32 cellular contexts compared by ENCODE assay signal in genomic region chr17:41150026-41150425, GRCh38. TPM values are rescaled to one million over a fixed set of nuclear protein-coding genes. Genes with fewer than 3 reads are reported as not detected.
"Had no signal": no experiment of that assay in that cellular context is flagged by ENCODE, and none has a peak within 500 bp of the region (broad histone marks: within the 10 kb centered on the region; RNA-seq: fewer than 3 reads in every experiment).

No MANE protein-coding gene starts in this region.

- ATAC-seq: effector memory CD8-positive, alpha-beta T cell; esophagus mucosa; gastrocnemius medialis; heart right ventricle; left cardiac atrium; left lung; left ventricle myocardium superior; lower lobe of right lung; mucosa of descending colon had no signal

- H3K27ac Mint-ChIP-seq: dendritic cell treated with granulocyte-macrophage colony-stimulating factor and Interleukin-4, amounts not matched to agents 40 ng/mL and 50 ng/mL, for 4 days; effector memory CD8-positive, alpha-beta T cell; endodermal cell; mesothelial cell of epicardium had no signal

- H3K27ac ChIP-seq: colonic mucosa, epithelial cell of prostate, esophagus squamous epithelium, gastrocnemius medialis, heart right ventricle, left lung, lower lobe of right lung had no signal

- H3K4me3 Mint-ChIP-seq: dendritic cell treated with granulocyte-macrophage colony-stimulating factor and Interleukin-4, amounts not matched to agents 40 ng/mL and 50 ng/mL, for 4 days; effector memory CD8-positive, alpha-beta T cell; endodermal cell; mesothelial cell of epicardium had no signal

- FAIRE-seq: endometrium, islet of Langerhans, keratinocyte had no signal

- H3K9me3 Mint-ChIP-seq: dendritic cell treated with granulocyte-macrophage colony-stimulating factor and Interleukin-4, amounts not matched to agents 40 ng/mL and 50 ng/mL, for 4 days; effector memory CD8-positive, alpha-beta T cell; mesothelial cell of epicardium had no signal

- H3K36me3 ChIP-seq: colonic mucosa, esophagus squamous epithelium, gastrocnemius medialis, heart right ventricle, left lung, lower lobe of right lung had no signal

- H3K4me1 ChIP-seq: colonic mucosa, esophagus squamous epithelium, gastrocnemius medialis, heart right ventricle, left lung, lower lobe of right lung had no signal

- H3K27me3 ChIP-seq: colonic mucosa, esophagus squamous epithelium had no signal

- DNase-seq: colonic mucosa; cortex of kidney; effector CD8-positive, alpha-beta T cell; effector memory CD8-positive, alpha-beta T cell; endodermal cell; erythroblast; esophagus squamous epithelium; foreskin fibroblast; foreskin melanocyte; gastrocnemius medialis; head of caudate nucleus; heart right ventricle; hippocampal formation; left cardiac atrium; left lung; left ventricle myocardium superior; lower lobe of right lung; mesenchymal stem cell; mucosa of descending colon had no signal

- H3K4me3 ChIP-seq: colonic mucosa, esophagus squamous epithelium, gastrocnemius medialis, heart right ventricle, left lung, lower lobe of right lung, mucosa of descending colon had no signal

- H3K9me3 ChIP-seq: colonic mucosa, esophagus squamous epithelium, gastrocnemius medialis, heart right ventricle, left lung, lower lobe of right lung, mucosa of descending colon had no signal

- H3K4me1 Mint-ChIP-seq: endodermal cell had no signal

RNA-seq across cellular contexts. Expression of gene KRTAP4-5, which starts 0.4 kb away (rescaled TPM):
- total RNA-seq: chondrocyte, colonic mucosa, dermis microvascular lymphatic vessel endothelial cell, endodermal cell, esophagus mucosa, esophagus squamous epithelium, gastrocnemius medialis, glomerular endothelial cell, heart right ventricle, kidney epithelial cell, left cardiac atrium, left lung, left ventricle myocardium superior, lower lobe of right lung, lung microvascular endothelial cell, mesenteric fat pad, mesothelial cell of epicardium, mucosa of descending colon had no signal
- polyA plus RNA-seq: heart right ventricle, keratinocyte had no signal

RNA-seq across cellular contexts. Expression of gene KRTAP4-6, which starts 9.7 kb away (rescaled TPM):
- total RNA-seq: chondrocyte, colonic mucosa, dermis microvascular lymphatic vessel endothelial cell, endodermal cell, esophagus mucosa, esophagus squamous epithelium, gastrocnemius medialis, glomerular endothelial cell, heart right ventricle, kidney epithelial cell, left cardiac atrium, left lung, left ventricle myocardium superior, lower lobe of right lung, lung microvascular endothelial cell, mesenteric fat pad, mesothelial cell of epicardium, mucosa of descending colon had no signal
- polyA plus RNA-seq: heart right ventricle, keratinocyte had no signal

RNA-seq across cellular contexts. Expression of gene KRTAP4-4, which starts 10.5 kb away (rescaled TPM):
- total RNA-seq: chondrocyte, colonic mucosa, dermis microvascular lymphatic vessel endothelial cell, endodermal cell, esophagus mucosa, esophagus squamous epithelium, gastrocnemius medialis, glomerular endothelial cell, heart right ventricle, kidney epithelial cell, left cardiac atrium, left lung, left ventricle myocardium superior, lower lobe of right lung, lung microvascular endothelial cell, mesenteric fat pad, mesothelial cell of epicardium, mucosa of descending colon had no signal
- polyA plus RNA-seq: heart right ventricle, keratinocyte had no signal

RNA-seq across cellular contexts. Expression of gene KRTAP4-3, which starts 18.0 kb away (rescaled TPM):
- total RNA-seq: chondrocyte, colonic mucosa, dermis microvascular lymphatic vessel endothelial cell, endodermal cell, esophagus mucosa, esophagus squamous epithelium, gastrocnemius medialis, glomerular endothelial cell, heart right ventricle, kidney epithelial cell, left cardiac atrium, left lung, left ventricle myocardium superior, lower lobe of right lung, lung microvascular endothelial cell, mesenteric fat pad, mesothelial cell of epicardium, mucosa of descending colon had no signal
- polyA plus RNA-seq: heart right ventricle, keratinocyte had no signal

RNA-seq across cellular contexts. Expression of gene KRTAP4-12, which starts 26.0 kb away (rescaled TPM):
- total RNA-seq: chondrocyte, colonic mucosa, dermis microvascular lymphatic vessel endothelial cell, endodermal cell, esophagus mucosa, esophagus squamous epithelium, gastrocnemius medialis, glomerular endothelial cell, heart right ventricle, kidney epithelial cell, left cardiac atrium, left lung, left ventricle myocardium superior, lower lobe of right lung, lung microvascular endothelial cell, mesenteric fat pad, mesothelial cell of epicardium, mucosa of descending colon had no signal
- polyA plus RNA-seq: heart right ventricle, keratinocyte had no signal
